2 cellular contexts compared by ENCODE assay signal in genomic region chr15:73797366-73798158, GRCh38.
TF ChIP-seq lines count a peak whose summit lies in the region.

No MANE protein-coding gene starts in this region.

TF ChIP-seq in Ishikawa, 13 proteins besides CTCF, POLR2A, EP300 and RAD21:
- peak; percentile 6; the same call in 1 of the 2 replicates for TF ChIP-seq NFIC (IDR thresholded peaks at IDR 0.05)
- TF ChIP-seq YY1 (IDR thresholded peaks at IDR 0.05; ENCODE audit: low read depth), result no peak
- peak; percentile 31; the same call in 1 of the 2 replicates for TF ChIP-seq TEAD4 (IDR thresholded peaks at IDR 0.05)

TF ChIP-seq in H1, 55 proteins besides CTCF, POLR2A, EP300 and RAD21:
- TF ChIP-seq, protein P1, sequence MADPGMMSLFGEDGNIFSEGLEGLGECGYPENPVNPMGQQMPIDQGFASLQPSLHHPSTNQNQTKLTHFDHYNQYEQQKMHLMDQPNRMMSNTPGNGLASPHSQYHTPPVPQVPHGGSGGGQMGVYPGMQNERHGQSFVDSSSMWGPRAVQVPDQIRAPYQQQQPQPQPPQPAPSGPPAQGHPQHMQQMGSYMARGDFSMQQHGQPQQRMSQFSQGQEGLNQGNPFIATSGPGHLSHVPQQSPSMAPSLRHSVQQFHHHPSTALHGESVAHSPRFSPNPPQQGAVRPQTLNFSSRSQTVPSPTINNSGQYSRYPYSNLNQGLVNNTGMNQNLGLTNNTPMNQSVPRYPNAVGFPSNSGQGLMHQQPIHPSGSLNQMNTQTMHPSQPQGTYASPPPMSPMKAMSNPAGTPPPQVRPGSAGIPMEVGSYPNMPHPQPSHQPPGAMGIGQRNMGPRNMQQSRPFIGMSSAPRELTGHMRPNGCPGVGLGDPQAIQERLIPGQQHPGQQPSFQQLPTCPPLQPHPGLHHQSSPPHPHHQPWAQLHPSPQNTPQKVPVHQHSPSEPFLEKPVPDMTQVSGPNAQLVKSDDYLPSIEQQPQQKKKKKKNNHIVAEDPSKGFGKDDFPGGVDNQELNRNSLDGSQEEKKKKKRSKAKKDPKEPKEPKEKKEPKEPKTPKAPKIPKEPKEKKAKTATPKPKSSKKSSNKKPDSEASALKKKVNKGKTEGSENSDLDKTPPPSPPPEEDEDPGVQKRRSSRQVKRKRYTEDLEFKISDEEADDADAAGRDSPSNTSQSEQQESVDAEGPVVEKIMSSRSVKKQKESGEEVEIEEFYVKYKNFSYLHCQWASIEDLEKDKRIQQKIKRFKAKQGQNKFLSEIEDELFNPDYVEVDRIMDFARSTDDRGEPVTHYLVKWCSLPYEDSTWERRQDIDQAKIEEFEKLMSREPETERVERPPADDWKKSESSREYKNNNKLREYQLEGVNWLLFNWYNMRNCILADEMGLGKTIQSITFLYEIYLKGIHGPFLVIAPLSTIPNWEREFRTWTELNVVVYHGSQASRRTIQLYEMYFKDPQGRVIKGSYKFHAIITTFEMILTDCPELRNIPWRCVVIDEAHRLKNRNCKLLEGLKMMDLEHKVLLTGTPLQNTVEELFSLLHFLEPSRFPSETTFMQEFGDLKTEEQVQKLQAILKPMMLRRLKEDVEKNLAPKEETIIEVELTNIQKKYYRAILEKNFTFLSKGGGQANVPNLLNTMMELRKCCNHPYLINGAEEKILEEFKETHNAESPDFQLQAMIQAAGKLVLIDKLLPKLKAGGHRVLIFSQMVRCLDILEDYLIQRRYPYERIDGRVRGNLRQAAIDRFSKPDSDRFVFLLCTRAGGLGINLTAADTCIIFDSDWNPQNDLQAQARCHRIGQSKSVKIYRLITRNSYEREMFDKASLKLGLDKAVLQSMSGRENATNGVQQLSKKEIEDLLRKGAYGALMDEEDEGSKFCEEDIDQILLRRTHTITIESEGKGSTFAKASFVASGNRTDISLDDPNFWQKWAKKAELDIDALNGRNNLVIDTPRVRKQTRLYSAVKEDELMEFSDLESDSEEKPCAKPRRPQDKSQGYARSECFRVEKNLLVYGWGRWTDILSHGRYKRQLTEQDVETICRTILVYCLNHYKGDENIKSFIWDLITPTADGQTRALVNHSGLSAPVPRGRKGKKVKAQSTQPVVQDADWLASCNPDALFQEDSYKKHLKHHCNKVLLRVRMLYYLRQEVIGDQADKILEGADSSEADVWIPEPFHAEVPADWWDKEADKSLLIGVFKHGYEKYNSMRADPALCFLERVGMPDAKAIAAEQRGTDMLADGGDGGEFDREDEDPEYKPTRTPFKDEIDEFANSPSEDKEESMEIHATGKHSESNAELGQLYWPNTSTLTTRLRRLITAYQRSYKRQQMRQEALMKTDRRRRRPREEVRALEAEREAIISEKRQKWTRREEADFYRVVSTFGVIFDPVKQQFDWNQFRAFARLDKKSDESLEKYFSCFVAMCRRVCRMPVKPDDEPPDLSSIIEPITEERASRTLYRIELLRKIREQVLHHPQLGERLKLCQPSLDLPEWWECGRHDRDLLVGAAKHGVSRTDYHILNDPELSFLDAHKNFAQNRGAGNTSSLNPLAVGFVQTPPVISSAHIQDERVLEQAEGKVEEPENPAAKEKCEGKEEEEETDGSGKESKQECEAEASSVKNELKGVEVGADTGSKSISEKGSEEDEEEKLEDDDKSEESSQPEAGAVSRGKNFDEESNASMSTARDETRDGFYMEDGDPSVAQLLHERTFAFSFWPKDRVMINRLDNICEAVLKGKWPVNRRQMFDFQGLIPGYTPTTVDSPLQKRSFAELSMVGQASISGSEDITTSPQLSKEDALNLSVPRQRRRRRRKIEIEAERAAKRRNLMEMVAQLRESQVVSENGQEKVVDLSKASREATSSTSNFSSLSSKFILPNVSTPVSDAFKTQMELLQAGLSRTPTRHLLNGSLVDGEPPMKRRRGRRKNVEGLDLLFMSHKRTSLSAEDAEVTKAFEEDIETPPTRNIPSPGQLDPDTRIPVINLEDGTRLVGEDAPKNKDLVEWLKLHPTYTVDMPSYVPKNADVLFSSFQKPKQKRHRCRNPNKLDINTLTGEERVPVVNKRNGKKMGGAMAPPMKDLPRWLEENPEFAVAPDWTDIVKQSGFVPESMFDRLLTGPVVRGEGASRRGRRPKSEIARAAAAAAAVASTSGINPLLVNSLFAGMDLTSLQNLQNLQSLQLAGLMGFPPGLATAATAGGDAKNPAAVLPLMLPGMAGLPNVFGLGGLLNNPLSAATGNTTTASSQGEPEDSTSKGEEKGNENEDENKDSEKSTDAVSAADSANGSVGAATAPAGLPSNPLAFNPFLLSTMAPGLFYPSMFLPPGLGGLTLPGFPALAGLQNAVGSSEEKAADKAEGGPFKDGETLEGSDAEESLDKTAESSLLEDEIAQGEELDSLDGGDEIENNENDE (IDR thresholded peaks at IDR 0.05; ENCODE audit: insufficient replicate concordance, low read length), result no peak
- TF ChIP-seq SUZ12 (IDR thresholded peaks at IDR 0.05; ENCODE audit: low read length) (no peak), MAFK (IDR thresholded peaks at IDR 0.05; ENCODE audit: low read depth, low read length) (no peak), CBX8 (IDR thresholded peaks at IDR 0.05; ENCODE audit: borderline replicate concordance, low read depth, low read length) (no peak), SIRT6 (IDR thresholded peaks at IDR 0.05; ENCODE audit: low read length) (no peak), CTBP2 (IDR thresholded peaks at IDR 0.05; ENCODE audit: borderline replicate concordance, insufficient read depth, insufficient read length, low read length) (no peak), MAX (IDR thresholded peaks at IDR 0.05) (no peak), CEBPB (IDR thresholded peaks at IDR 0.05; ENCODE audit: low read depth, low read length) (no peak), EGR1 (IDR thresholded peaks at IDR 0.05; ENCODE audit: borderline replicate concordance, low read depth, low read length) (no peak), SRF (IDR thresholded peaks at IDR 0.05; ENCODE audit: low read depth, low read length) (no peak), JUND (IDR thresholded peaks at IDR 0.05; ENCODE audit: low read length) (no peak), CREB1 (IDR thresholded peaks at IDR 0.05) (no peak)
